ENCODE assay signal across 10 cellular contexts in the genomic region with DNA sequence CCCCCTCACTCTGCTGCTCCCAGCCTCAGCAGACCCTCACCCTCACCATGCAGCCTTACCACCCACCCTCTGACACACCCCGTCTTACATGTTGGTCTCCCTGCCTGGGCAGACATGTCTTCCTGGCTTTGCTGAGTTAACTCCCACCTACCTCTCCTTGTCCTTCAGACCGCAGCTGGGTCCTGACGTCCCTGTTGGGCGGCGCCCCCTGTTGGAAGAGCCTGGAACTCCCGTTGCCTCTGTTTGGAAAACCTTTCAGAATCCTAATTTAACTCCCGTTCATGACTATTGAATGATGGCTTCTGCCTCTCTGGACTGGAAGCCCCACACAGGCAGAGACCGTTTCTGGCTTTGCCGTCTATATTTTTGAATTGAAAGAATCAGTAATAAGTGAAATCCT.
DNase-seq lines count a peak whose midpoint lies in the region; ATAC-seq and TF ChIP-seq lines count a peak whose summit lies in the region.
"Had no signal": no experiment of that assay in that cellular context is flagged by ENCODE, and none has a peak within 500 bp of the region (broad histone marks: within the 10 kb centered on the region; RNA-seq: fewer than 3 reads in every experiment).

No MANE protein-coding gene starts in this region.

- no peak for ATAC-seq in HG03457 (IDR thresholded peaks at IDR 0.05; ENCODE audit: unreplicated experiment)

- H3K27ac Mint-ChIP-seq in activated CD4-positive, alpha-beta memory T cell treated with anti-CD3 and anti-CD28 coated beads for 36 hours: no peak overlapping the region
- H3K27ac Mint-ChIP-seq in activated CD4-positive, alpha-beta memory T cell treated with anti-CD3 and anti-CD28 coated beads, Interleukin-2, amount 10 ng/mL, durations not matched to agents 7 days and 5 days: no peak overlapping the region
- peak overlapping the region in 3 of 5 experiments; percentile 16 to 56 (median 36) for H3K27ac Mint-ChIP-seq in brain
- H3K27ac Mint-ChIP-seq: CD4-positive, CD25-positive, alpha-beta regulatory T cell had no signal

- no peaks in the 10 kb centered on the region for H3K27me3 ChIP-seq in neutrophil

- CTCF ChIA-PET in activated CD4-positive, alpha-beta memory T cell treated with anti-CD3 and anti-CD28 coated beads for 36 hours (lab: Charles Lee): no interaction called here
- CTCF ChIA-PET in activated CD4-positive, alpha-beta memory T cell treated with anti-CD3 and anti-CD28 coated beads, Interleukin-2, amount 10 ng/mL, durations not matched to agents 7 days and 5 days (lab: Charles Lee): no interaction called here

- no peaks in the 10 kb centered on the region for H3K9me3 ChIP-seq in neutrophil

- H3K27ac ChIP-seq in neutrophil: peak overlapping the region; percentile 69

- no peak overlapping the region for H3K4me3 ChIP-seq in neutrophil (ENCODE audit: low read depth in 1 of 2, low read length in 1 of 2)

- no peaks in the 10 kb centered on the region for H3K4me1 Mint-ChIP-seq in activated CD4-positive, alpha-beta memory T cell treated with anti-CD3 and anti-CD28 coated beads for 36 hours (ENCODE audit: low read depth)
- H3K4me1 Mint-ChIP-seq in activated CD4-positive, alpha-beta memory T cell treated with anti-CD3 and anti-CD28 coated beads, Interleukin-2, amount 10 ng/mL, durations not matched to agents 7 days and 5 days: no peaks in the 10 kb centered on the region
- peaks cover 23% of the 10 kb centered on the region for H3K4me1 Mint-ChIP-seq in brain
- H3K4me1 Mint-ChIP-seq: CD4-positive, CD25-positive, alpha-beta regulatory T cell had no signal

- no peaks in the 10 kb centered on the region for H3K36me3 ChIP-seq in neutrophil

- POLR2A ChIA-PET in activated CD4-positive, alpha-beta memory T cell treated with anti-CD3 and anti-CD28 coated beads for 36 hours (lab: Charles Lee): no interaction called here
- POLR2A ChIA-PET in activated CD4-positive, alpha-beta memory T cell treated with anti-CD3 and anti-CD28 coated beads, Interleukin-2, amount 10 ng/mL, durations not matched to agents 7 days and 5 days (lab: Charles Lee): no interaction called here

- peaks cover 81 to 82% of the 10 kb centered on the region in 2 experiments for H3K4me1 ChIP-seq in neutrophil (ENCODE audit: control insufficient read depth in 1 of 2, insufficient read depth in 1 of 2, low read depth in 1 of 2, low read length in 1 of 2)

- DNase-seq in activated CD4-positive, alpha-beta memory T cell treated with anti-CD3 and anti-CD28 coated beads for 36 hours: peak; percentile 12
- no peak for DNase-seq in activated CD4-positive, alpha-beta memory T cell treated with anti-CD3 and anti-CD28 coated beads, Interleukin-2, amount 10 ng/mL, durations not matched to agents 7 days and 5 days
- peak; percentile 34 for DNase-seq in HuH-7 (ENCODE audit: low spot score)
- DNase-seq in cortex of kidney (lab: John Stamatoyannopoulos, UW): no peak
- no peak for DNase-seq in globus pallidus (ENCODE audit: low spot score)
- DNase-seq: CD4-positive, CD25-positive, alpha-beta regulatory T cell; mesenchymal stem cell had no signal

- H3K27me3 Mint-ChIP-seq in activated CD4-positive, alpha-beta memory T cell treated with anti-CD3 and anti-CD28 coated beads for 36 hours: peaks cover 42% of the 10 kb centered on the region
- peaks cover 51% of the 10 kb centered on the region for H3K27me3 Mint-ChIP-seq in activated CD4-positive, alpha-beta memory T cell treated with anti-CD3 and anti-CD28 coated beads, Interleukin-2, amount 10 ng/mL, durations not matched to agents 7 days and 5 days
- peaks cover 5% of the 10 kb centered on the region for H3K27me3 Mint-ChIP-seq in brain

- no peak overlapping the region for H3K4me3 Mint-ChIP-seq in activated CD4-positive, alpha-beta memory T cell treated with anti-CD3 and anti-CD28 coated beads for 36 hours
- H3K4me3 Mint-ChIP-seq in activated CD4-positive, alpha-beta memory T cell treated with anti-CD3 and anti-CD28 coated beads, Interleukin-2, amount 10 ng/mL, durations not matched to agents 7 days and 5 days: no peak overlapping the region
- no peak overlapping the region for H3K4me3 Mint-ChIP-seq in brain
- H3K4me3 Mint-ChIP-seq: CD4-positive, CD25-positive, alpha-beta regulatory T cell had no signal

- TF ChIP-seq CTCF in brain (conservative IDR thresholded peaks at IDR 0.05) (no peak), neutrophil (IDR thresholded peaks at IDR 0.05) (peak; percentile 31)

- H3K36me3 Mint-ChIP-seq in activated CD4-positive, alpha-beta memory T cell treated with anti-CD3 and anti-CD28 coated beads for 36 hours: no peaks in the 10 kb centered on the region
- no peaks in the 10 kb centered on the region for H3K36me3 Mint-ChIP-seq in activated CD4-positive, alpha-beta memory T cell treated with anti-CD3 and anti-CD28 coated beads, Interleukin-2, amount 10 ng/mL, durations not matched to agents 7 days and 5 days (ENCODE audit: low read depth)
- no peaks in the 10 kb centered on the region for H3K36me3 Mint-ChIP-seq in brain
- H3K36me3 Mint-ChIP-seq: CD4-positive, CD25-positive, alpha-beta regulatory T cell had no signal

- intact Hi-C loops in activated CD4-positive, alpha-beta memory T cell treated with anti-CD3 and anti-CD28 coated beads for 36 hours (cut with micrococcal nuclease): no loop called here

- H3K9me3 Mint-ChIP-seq in activated CD4-positive, alpha-beta memory T cell treated with anti-CD3 and anti-CD28 coated beads for 36 hours: no peaks in the 10 kb centered on the region
- H3K9me3 Mint-ChIP-seq in activated CD4-positive, alpha-beta memory T cell treated with anti-CD3 and anti-CD28 coated beads, Interleukin-2, amount 10 ng/mL, durations not matched to agents 7 days and 5 days: no peaks in the 10 kb centered on the region
- peaks cover 3 to 6% (median 4%) of the 10 kb centered on the region in 5 experiments for H3K9me3 Mint-ChIP-seq in brain

Comparison
In these comparisons a context has a peak if more than half of its experiments do, and no peak if none do; other contexts are left out.
1. DNase-seq: peak in activated CD4-positive, alpha-beta memory T cell treated with anti-CD3 and anti-CD28 coated beads for 36 hours (single experiment) and HuH-7 (single experiment); none in activated CD4-positive, alpha-beta memory T cell treated with anti-CD3 and anti-CD28 coated beads, Interleukin-2, amount 10 ng/mL, durations not matched to agents 7 days and 5 days (single experiment), cortex of kidney (single experiment) and globus pallidus (single experiment).
2. H3K27ac Mint-ChIP-seq: peak in brain (3 of 5); none in activated CD4-positive, alpha-beta memory T cell treated with anti-CD3 and anti-CD28 coated beads for 36 hours (single experiment) and activated CD4-positive, alpha-beta memory T cell treated with anti-CD3 and anti-CD28 coated beads, Interleukin-2, amount 10 ng/mL, durations not matched to agents 7 days and 5 days (single experiment).